Comparison of ENCODE assay signal across 8 cellular contexts in genomic region chrX:89124985-89125384, GRCh38.
"Had no signal": no experiment of that assay in that cellular context is flagged by ENCODE, and none has a peak within 500 bp of the region (broad histone marks: within the 10 kb centered on the region; RNA-seq: fewer than 3 reads in every experiment).

No MANE protein-coding gene starts in this region.

- H3K4me3 ChIP-seq: K562 had no signal

- H3K4me1 Mint-ChIP-seq: IgD-negative memory B cell had no signal

- H3K36me3 Mint-ChIP-seq: IgD-negative memory B cell had no signal

- H3K27me3 Mint-ChIP-seq: IgD-negative memory B cell had no signal

- ATAC-seq: HepG2, K562 had no signal

- DNase-seq: IMR-90, KBM-7, KG1 had no signal

- H3K4me3 Mint-ChIP-seq: IgD-negative memory B cell had no signal

- H3K27ac ChIP-seq: HL-60, KMS-11 had no signal
